15 cellular contexts compared by ENCODE assay signal in genomic region chr13:110251227-110251791, GRCh38. TPM values are rescaled to one million over a fixed set of nuclear protein-coding genes. Genes with fewer than 3 reads are reported as not detected.
DNase-seq lines count a peak whose midpoint lies in the region; ATAC-seq and TF ChIP-seq lines count a peak whose summit lies in the region.
"Had no signal": no experiment of that assay in that cellular context is flagged by ENCODE, and none has a peak within 500 bp of the region (broad histone marks: within the 10 kb centered on the region; RNA-seq: fewer than 3 reads in every experiment).

No MANE protein-coding gene starts in this region.

- peak; percentile 32 for ATAC-seq in foreskin keratinocyte
- ATAC-seq in GM21360 (IDR thresholded peaks at IDR 0.05; ENCODE audit: unreplicated experiment): no peak
- ATAC-seq: A549 had no signal

- no peaks in the 10 kb centered on the region for H3K36me3 Mint-ChIP-seq in activated naive CD4-positive, alpha-beta T cell treated with anti-CD3 and anti-CD28 coated beads for 36 hours (ENCODE audit: low read depth)
- H3K36me3 Mint-ChIP-seq: immature natural killer cell had no signal

- H3K27me3 Mint-ChIP-seq in activated naive CD4-positive, alpha-beta T cell treated with anti-CD3 and anti-CD28 coated beads for 36 hours (ENCODE audit: low read depth): peaks cover 14% of the 10 kb centered on the region

- no peaks in the 10 kb centered on the region for H3K79me2 ChIP-seq in parathyroid adenoma

- no peak overlapping the region for H3K4me3 Mint-ChIP-seq in activated naive CD4-positive, alpha-beta T cell treated with anti-CD3 and anti-CD28 coated beads for 36 hours
- H3K4me3 Mint-ChIP-seq: immature natural killer cell, neural crest cell had no signal

- H3K4me3 ChIP-seq in parathyroid adenoma (ENCODE audit: low read depth, low read length): no peak overlapping the region
- H3K4me3 ChIP-seq: A549 had no signal

- H3K9ac ChIP-seq in parathyroid adenoma: no peak overlapping the region

- H3K27ac ChIP-seq in foreskin keratinocyte (no peak overlapping the region), parathyroid adenoma (peak overlapping the region; percentile 53)

- TF ChIP-seq CTCF in foreskin keratinocyte (conservative IDR thresholded peaks at IDR 0.05): no peak
- TF ChIP-seq CTCF in parathyroid adenoma (IDR thresholded peaks at IDR 0.05): no peak

- H3K9me3 ChIP-seq in parathyroid adenoma (ENCODE audit: control insufficient read depth, low read length): no peaks in the 10 kb centered on the region
- H3K9me3 ChIP-seq: A549, Caco-2 had no signal

- CTCF ChIA-PET in activated naive CD4-positive, alpha-beta T cell treated with anti-CD3 and anti-CD28 coated beads for 36 hours (lab: Charles Lee): no interaction called here

- DNase-seq in activated naive CD4-positive, alpha-beta T cell treated with anti-CD3 and anti-CD28 coated beads for 36 hours: peak; percentile 15
- DNase-seq in activated naive CD4-positive, alpha-beta T cell treated with anti-CD3 and anti-CD28 coated beads, Interleukin-2, amount 50 U/mL, for 16 hours: no peak
- DNase-seq in foreskin keratinocyte (no peak), ureter (ENCODE audit: low spot score) (peak; percentile 39), NCI-H2196 (lab: John Stamatoyannopoulos, UW; ENCODE audit: unreplicated experiment) (no peak)
- no peak for DNase-seq in stimulated activated CD4-positive, alpha-beta T cell treated with anti-CD3 and anti-CD28 coated beads, Interleukin-2, amount 100 ng/mL, for 48 hours
- DNase-seq: activated CD4-positive, alpha-beta T cell treated with anti-CD3 and anti-CD28 coated beads for 1 hour; Caco-2; immature natural killer cell; NCI-H2171 had no signal

- H3K4me1 ChIP-seq in foreskin keratinocyte: peaks cover 15% of the 10 kb centered on the region
- H3K4me1 ChIP-seq in parathyroid adenoma: no peaks in the 10 kb centered on the region

- H3K27me3 ChIP-seq in foreskin keratinocyte: no peaks in the 10 kb centered on the region
- H3K27me3 ChIP-seq in parathyroid adenoma (ENCODE audit: control insufficient read depth, insufficient read depth, low read length): no peaks in the 10 kb centered on the region

- no peak overlapping the region for H2AFZ ChIP-seq in parathyroid adenoma

- peaks cover 3% of the 10 kb centered on the region for H3K9me3 Mint-ChIP-seq in activated naive CD4-positive, alpha-beta T cell treated with anti-CD3 and anti-CD28 coated beads for 36 hours
- H3K9me3 Mint-ChIP-seq: activated T-helper 2 cell treated with anti-CD3 and anti-CD28 coated beads, Interferon-gamma antibody, Interleukin-2, Interleukin-4, amounts not matched to agents 10 μg/mL and 5 μg/mL and 100 μg/mL, durations not matched to agents 14 hours and 24 hours and 36 hours; neural crest cell had no signal

- H3K4me2 ChIP-seq in parathyroid adenoma (ENCODE audit: low read length): no peak overlapping the region
- H3K4me2 ChIP-seq: A549 had no signal

- H3K4me1 Mint-ChIP-seq in activated naive CD4-positive, alpha-beta T cell treated with anti-CD3 and anti-CD28 coated beads for 36 hours (ENCODE audit: low read depth): no peaks in the 10 kb centered on the region

- no peaks in the 10 kb centered on the region for H3K36me3 ChIP-seq in parathyroid adenoma (ENCODE audit: control insufficient read depth, insufficient read depth, low read length)

- intact Hi-C loops in activated naive CD4-positive, alpha-beta T cell treated with anti-CD3 and anti-CD28 coated beads for 36 hours (cut with micrococcal nuclease): no loop called here

- no peak overlapping the region for H3K27ac Mint-ChIP-seq in activated naive CD4-positive, alpha-beta T cell treated with anti-CD3 and anti-CD28 coated beads for 36 hours
- H3K27ac Mint-ChIP-seq: activated T-helper 2 cell treated with anti-CD3 and anti-CD28 coated beads, Interferon-gamma antibody, Interleukin-2, Interleukin-4, amounts not matched to agents 10 μg/mL and 5 μg/mL and 100 μg/mL, durations not matched to agents 14 hours and 24 hours and 36 hours; immature natural killer cell had no signal

RNA-seq across cellular contexts. Expression of gene COL4A1, which starts 55.6 kb away (rescaled TPM):
- total RNA-seq in activated naive CD4-positive, alpha-beta T cell treated with anti-CD3 and anti-CD28 coated beads for 36 hours: under 1 TPM in 1 of 2 experiments, not detected in 1; 0.07 TPM
- 46.0 and 80.9 TPM in 2 replicates for total RNA-seq in foreskin keratinocyte
- polyA plus RNA-seq in foreskin keratinocyte: 23.6 and 36.1 TPM in 2 replicates
- 144 TPM for total RNA-seq in ureter
- total RNA-seq: activated T-helper 2 cell treated with anti-CD3 and anti-CD28 coated beads, Interferon-gamma antibody, Interleukin-2, Interleukin-4, amounts not matched to agents 10 μg/mL and 5 μg/mL and 100 μg/mL, durations not matched to agents 14 hours and 24 hours and 36 hours had no signal
- polyA plus RNA-seq: immature natural killer cell had no signal

RNA-seq across cellular contexts. Expression of gene COL4A2, which starts 55.8 kb away (rescaled TPM):
- total RNA-seq in activated naive CD4-positive, alpha-beta T cell treated with anti-CD3 and anti-CD28 coated beads for 36 hours: not detected
- 126 and 178 TPM in 2 replicates for total RNA-seq in foreskin keratinocyte
- 93.6 and 135 TPM in 2 replicates for polyA plus RNA-seq in foreskin keratinocyte
- total RNA-seq in ureter: 227 TPM
- total RNA-seq: activated T-helper 2 cell treated with anti-CD3 and anti-CD28 coated beads, Interferon-gamma antibody, Interleukin-2, Interleukin-4, amounts not matched to agents 10 μg/mL and 5 μg/mL and 100 μg/mL, durations not matched to agents 14 hours and 24 hours and 36 hours had no signal
- polyA plus RNA-seq: immature natural killer cell had no signal

Comparison
In these comparisons a context has a peak if more than half of its experiments do, and no peak if none do; other contexts are left out.
1. DNase-seq: peak in activated naive CD4-positive, alpha-beta T cell treated with anti-CD3 and anti-CD28 coated beads for 36 hours (single experiment) and ureter (single experiment); none in activated naive CD4-positive, alpha-beta T cell treated with anti-CD3 and anti-CD28 coated beads, Interleukin-2, amount 50 U/mL, for 16 hours (single experiment), foreskin keratinocyte (0 of 2), stimulated activated CD4-positive, alpha-beta T cell treated with anti-CD3 and anti-CD28 coated beads, Interleukin-2, amount 100 ng/mL, for 48 hours (0 of 2) and NCI-H2196 (single experiment).
2. RNA of gene COL4A1, which starts 55.6 kb away (total RNA-seq): 144 TPM in ureter (single experiment) and 46.0 to 80.9 TPM in foreskin keratinocyte; 0.07 TPM in activated naive CD4-positive, alpha-beta T cell treated with anti-CD3 and anti-CD28 coated beads for 36 hours; every median in the first group is over 10 times any median in the second.
3. RNA of gene COL4A2, which starts 55.8 kb away (total RNA-seq): 227 TPM in ureter (single experiment) and 126 to 178 TPM in foreskin keratinocyte; not detected in activated naive CD4-positive, alpha-beta T cell treated with anti-CD3 and anti-CD28 coated beads for 36 hours; every median in the first group is over 100 times any median in the second.